Comparison of ENCODE assay signal across 13 cellular contexts in the genomic region with DNA sequence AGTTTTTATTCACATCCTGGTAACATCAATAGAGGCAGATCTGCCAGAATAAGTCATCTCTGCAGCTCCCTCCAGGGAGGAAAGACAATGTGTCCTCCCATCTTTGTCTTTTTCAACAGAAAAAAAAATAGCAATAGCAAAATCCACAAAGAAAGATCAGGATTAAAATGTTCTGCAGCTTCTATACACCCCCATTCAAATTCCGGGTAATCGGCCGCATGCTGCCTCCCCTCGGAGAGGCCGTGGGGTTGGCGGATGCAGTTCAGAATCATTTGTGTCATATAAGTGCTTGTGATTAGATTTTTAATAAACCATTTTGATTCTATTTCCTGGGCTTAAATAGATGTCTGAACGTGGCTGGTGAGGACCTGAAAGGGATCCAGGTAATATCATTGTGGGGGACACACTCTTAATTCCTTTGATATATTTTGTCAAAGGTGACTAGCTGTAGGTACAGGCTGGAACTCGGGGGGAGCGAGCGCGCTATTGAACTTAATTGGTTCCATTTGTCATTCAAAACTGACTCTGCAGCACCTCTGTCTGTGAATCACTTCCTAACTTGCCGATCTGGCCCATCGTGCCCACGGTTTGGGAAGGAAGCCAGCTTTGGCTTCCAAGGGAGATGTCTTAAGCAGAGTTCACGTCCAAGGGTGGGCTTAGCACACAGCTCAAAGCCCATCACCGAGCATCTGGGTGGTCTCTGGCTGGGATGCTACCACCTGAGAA.
A peak's percentile ranks its signal among the peaks of the same experiment; 100 is the strongest.
DNase-seq lines count a peak whose midpoint lies in the region; ATAC-seq and TF ChIP-seq lines count a peak whose summit lies in the region.
"Had no signal": no experiment of that assay in that cellular context is flagged by ENCODE, and none has a peak within 500 bp of the region (broad histone marks: within the 10 kb centered on the region; RNA-seq: fewer than 3 reads in every experiment).

No MANE protein-coding gene starts in this region.

- WGBS in heart right ventricle, 2 donors: 63 to 66% methylated on average over 16 of the region's 16 CpGs
- WGBS in psoas muscle, 3 donors: 48 to 54% (median 49%) methylated on average over 16 of the region's 16 CpGs

- intact Hi-C loops in heart right ventricle (cut with DNase I) (no loop called here), left ventricle myocardium superior (cut with micrococcal nuclease) (no loop called here), psoas muscle (cut with DNase I) (no loop called here)

- peak overlapping the region; percentile 10 to 84 (median 59) for H3K27ac ChIP-seq in heart right ventricle
- H3K27ac ChIP-seq in psoas muscle: peak overlapping the region; percentile 46
- H3K27ac ChIP-seq: KMS-11 had no signal

- no peaks in the 10 kb centered on the region for H3K36me3 ChIP-seq in heart right ventricle
- no peaks in the 10 kb centered on the region for H3K36me3 ChIP-seq in psoas muscle (ENCODE audit: insufficient read depth in 1 of 2, low read depth in 1 of 2)

- H3K9me3 ChIP-seq in heart right ventricle (no peaks in the 10 kb centered on the region), psoas muscle (no peaks in the 10 kb centered on the region)
- H3K9me3 ChIP-seq: Caco-2 had no signal

- H3K4me1 ChIP-seq in heart right ventricle (peaks cover 9 to 64% (median 28%) of the 10 kb centered on the region in 9 donors), psoas muscle (no peaks in the 10 kb centered on the region)
- H3K4me1 ChIP-seq: Caco-2 had no signal

- DNase-seq in heart right ventricle (no peak), left ventricle myocardium superior (no peak), fibroblast of peridontal ligament (ENCODE audit: extremely low read depth) (peak; percentile 52), psoas muscle (no peak), retina (no peak), RKO (ENCODE audit: low spot score) (no peak)
- no peak for DNase-seq in activated CD4-positive, alpha-beta T cell treated with anti-CD3 and anti-CD28 coated beads for 1 hour
- DNase-seq: activated CD4-positive, alpha-beta memory T cell treated with anti-CD3 and anti-CD28 coated beads for 36 hours; Caco-2; erythroblast; NCI-H1436 treated with DMSO at 0.1 percent for 48 hours had no signal

- no peak overlapping the region for H3K4me3 ChIP-seq in heart right ventricle
- H3K4me3 ChIP-seq in psoas muscle: no peak overlapping the region

- no peak for TF ChIP-seq CTCF in heart right ventricle (IDR thresholded peaks at IDR 0.05)
- no peak for TF ChIP-seq CTCF in psoas muscle (IDR thresholded peaks at IDR 0.05)

- H3K27me3 ChIP-seq in heart right ventricle: peaks cover 0 to 8% (median 0%) of the 10 kb centered on the region in 7 donors
- peaks cover 0 to 54% (median 14%) of the 10 kb centered on the region in 3 donors for H3K27me3 ChIP-seq in psoas muscle (ENCODE audit: insufficient read depth in 3 of 3, low read length in 2 of 3)

- ATAC-seq in heart right ventricle (no peak), left ventricle myocardium superior (no peak), psoas muscle (no peak), HG03095 (IDR thresholded peaks at IDR 0.05; ENCODE audit: unreplicated experiment) (no peak)
